Comparison of ENCODE assay signal across 8 cellular contexts in genomic region chr5:179061025-179061424, GRCh38. TPM values are rescaled to one million over a fixed set of nuclear protein-coding genes. Genes with fewer than 3 reads are reported as not detected.
DNase-seq lines count a peak whose midpoint lies in the region; ATAC-seq and TF ChIP-seq lines count a peak whose summit lies in the region.

No MANE protein-coding gene starts in this region.

- H3K4me1 ChIP-seq in CD4-positive, CD25-positive, alpha-beta regulatory T cell (ENCODE audit: control insufficient read depth, insufficient read depth, low read length, poor library complexity, severe bottlenecking), result peaks cover 21% of the 10 kb centered on the region
- H3K4me1 ChIP-seq in parathyroid adenoma (no peaks in the 10 kb centered on the region), PC-3 (ENCODE audit: insufficient read depth, low read length) (no peaks in the 10 kb centered on the region)

- no peaks in the 10 kb centered on the region for H3F3A ChIP-seq in PC-3 (ENCODE audit: low read length, unreplicated experiment)

- H3K27me3 Mint-ChIP-seq in CD4-positive, CD25-positive, alpha-beta regulatory T cell, result no peaks in the 10 kb centered on the region

- H3K4me3 Mint-ChIP-seq in CD4-positive, CD25-positive, alpha-beta regulatory T cell, result peak overlapping the region; percentile 93 to 97 (median 96)

- H3K9ac ChIP-seq in parathyroid adenoma (no peak overlapping the region), PC-3 (ENCODE audit: low read length) (no peak overlapping the region)

- ATAC-seq in CD4-positive, CD25-positive, alpha-beta regulatory T cell (ENCODE audit: low read depth in 2 of 2), result no peak
- no peak for ATAC-seq in PC-3

- POLR2A ChIA-PET in PC-3 (lab: Charles Lee; ENCODE audit: unreplicated experiment), result no interaction called here

- no peaks in the 10 kb centered on the region for H3K9me2 ChIP-seq in PC-3 (replicated peaks; ENCODE audit: low read length)

- TF ChIP-seq CTCF in WI38 (IDR thresholded peaks at IDR 0.05; ENCODE audit: low read depth, low read length) (no peak), fibroblast of pulmonary artery (IDR thresholded peaks at IDR 0.05; ENCODE audit: low read length, missing control alignments) (no peak), parathyroid adenoma (IDR thresholded peaks at IDR 0.05) (no peak), PC-3 (conservative IDR thresholded peaks at IDR 0.05; ENCODE audit: low read depth, low read length) (no peak)

- CTCF ChIA-PET in PC-3 (lab: Charles Lee), result no interaction called here

- no peak for DNase-seq in CD4-positive, CD25-positive, alpha-beta regulatory T cell
- DNase-seq in fibroblast of pulmonary artery (ENCODE audit: low read depth), result no peak
- no peak for DNase-seq in PC-3
- DNase-seq in KBM-7, result no peak
- DNase-seq in NCI-H1417 (lab: John Stamatoyannopoulos, UW), result no peak
- DNase-seq in globus pallidus (ENCODE audit: low spot score), result no peak

- H2AFZ ChIP-seq in parathyroid adenoma (no peak overlapping the region), PC-3 (ENCODE audit: low read length) (no peak overlapping the region)

- H3K4me1 Mint-ChIP-seq in CD4-positive, CD25-positive, alpha-beta regulatory T cell, result peaks cover 11 to 40% (median 18%) of the 10 kb centered on the region in 4 donors

- H3K4me3 ChIP-seq in CD4-positive, CD25-positive, alpha-beta regulatory T cell (ENCODE audit: low read depth, low read length), result peak overlapping the region; percentile 59
- H3K4me3 ChIP-seq in WI38 (ENCODE audit: low read depth, low read length), result peak overlapping the region; percentile 84
- peak overlapping the region; percentile 66 for H3K4me3 ChIP-seq in fibroblast of pulmonary artery (replicated peaks; ENCODE audit: low read depth, low read length)
- H3K4me3 ChIP-seq in parathyroid adenoma (ENCODE audit: low read depth, low read length), result peak overlapping the region; percentile 81
- H3K4me3 ChIP-seq in PC-3 (ENCODE audit: low read length), result no peak overlapping the region

- H3K36me3 ChIP-seq in CD4-positive, CD25-positive, alpha-beta regulatory T cell (ENCODE audit: control insufficient read depth, insufficient read depth, low read length), result peaks cover 19% of the 10 kb centered on the region
- H3K36me3 ChIP-seq in parathyroid adenoma (ENCODE audit: control insufficient read depth, insufficient read depth, low read length), result no peaks in the 10 kb centered on the region
- H3K36me3 ChIP-seq in PC-3 (ENCODE audit: low read depth, low read length), result no peaks in the 10 kb centered on the region

- in situ Hi-C loops in KBM-7 (cut with MboI; ENCODE audit: low pct_unique_long_range_greater_than_20kb, low sequenced_read_pairs), result no loop called here

- peak overlapping the region in 2 of 3 donors; percentile 93 to 94 for H3K27ac Mint-ChIP-seq in CD4-positive, CD25-positive, alpha-beta regulatory T cell

- peak overlapping the region; percentile 95 for H3K4me2 ChIP-seq in parathyroid adenoma (ENCODE audit: low read length)
- no peak overlapping the region for H3K4me2 ChIP-seq in PC-3 (ENCODE audit: low read length)

- no peaks in the 10 kb centered on the region for H4K20me1 ChIP-seq in PC-3 (ENCODE audit: low read length)

- H3K9me3 ChIP-seq in CD4-positive, CD25-positive, alpha-beta regulatory T cell (ENCODE audit: control insufficient read depth in 2 of 2, low read length in 2 of 2), result peaks cover 4 to 11% of the 10 kb centered on the region in 2 experiments
- H3K9me3 ChIP-seq in parathyroid adenoma (ENCODE audit: control insufficient read depth, low read length) (no peaks in the 10 kb centered on the region), PC-3 (ENCODE audit: low read length) (no peaks in the 10 kb centered on the region; the same call in 1 of the 2 replicates)

- no peak overlapping the region for H3K27ac ChIP-seq in CD4-positive, CD25-positive, alpha-beta regulatory T cell (ENCODE audit: insufficient read depth, low read length, poor library complexity, severe bottlenecking)
- H3K27ac ChIP-seq in parathyroid adenoma (no peak overlapping the region), PC-3 (ENCODE audit: low read length) (no peak overlapping the region)

- no peaks in the 10 kb centered on the region for H3K27me3 ChIP-seq in CD4-positive, CD25-positive, alpha-beta regulatory T cell (ENCODE audit: control insufficient read depth, insufficient read depth, low read length)
- H3K27me3 ChIP-seq in parathyroid adenoma (ENCODE audit: control insufficient read depth, insufficient read depth, low read length), result no peaks in the 10 kb centered on the region
- no peaks in the 10 kb centered on the region for H3K27me3 ChIP-seq in PC-3 (ENCODE audit: low read length)

- intact Hi-C loops in PC-3 (cut with micrococcal nuclease), result no loop called here

- H3K79me2 ChIP-seq in parathyroid adenoma (no peaks in the 10 kb centered on the region), PC-3 (ENCODE audit: low read length) (no peaks in the 10 kb centered on the region)

- peaks cover 0 to 20% (median 8%) of the 10 kb centered on the region in 7 donors for H3K9me3 Mint-ChIP-seq in CD4-positive, CD25-positive, alpha-beta regulatory T cell

- H3K36me3 Mint-ChIP-seq in CD4-positive, CD25-positive, alpha-beta regulatory T cell, result peaks cover 31% of the 10 kb centered on the region

- BruUV-seq in PC-3 (replicated peaks; lab: Mats Ljungman, UMichigan), result no TSS peak

RNA-seq across cellular contexts. Expression of gene ZNF354C, which starts 0.9 kb away (rescaled TPM):
- total RNA-seq in CD4-positive, CD25-positive, alpha-beta regulatory T cell, result 4.5 TPM
- 1 to 10 TPM in 2 of 4 donors, under 1 TPM in 2; 0.64 to 1.4 (median 1.0) TPM for polyA plus RNA-seq in CD4-positive, CD25-positive, alpha-beta regulatory T cell
- not detected in 2 replicates for total RNA-seq in PC-3 (2014; rRNA removed)

RNA-seq across cellular contexts. Expression of gene ZNF879, which starts 37.4 kb away (rescaled TPM):
- 2.9 TPM for total RNA-seq in CD4-positive, CD25-positive, alpha-beta regulatory T cell
- polyA plus RNA-seq in CD4-positive, CD25-positive, alpha-beta regulatory T cell, result 1 to 10 TPM; 1.7 to 4.3 (median 2.9) TPM
- total RNA-seq in PC-3 (2014; rRNA removed), result not detected in 2 replicates
